Comparison of ENCODE assay signal across 2 cellular contexts in genomic region chr5:160452721-160453263, GRCh38.
TF ChIP-seq lines count a peak whose summit lies in the region.

No MANE protein-coding gene starts in this region.

TF ChIP-seq in HepG2, 621 proteins besides CTCF, POLR2A, EP300 and RAD21 (continues in another document):
- TF ChIP-seq MBD4 (IDR thresholded peaks at IDR 0.05; ENCODE audit: borderline replicate concordance, low read length) (no peak), SYNCRIP (IDR thresholded peaks at IDR 0.05; ENCODE audit: insufficient read depth, low read depth, low read length) (no peak), ZNF44 (CRISPR knock-in tag; IDR thresholded peaks at IDR 0.05) (no peak), NCOA5 (CRISPR knock-in tag; IDR thresholded peaks at IDR 0.05) (no peak), THAP11 (CRISPR knock-in tag; IDR thresholded peaks at IDR 0.05) (no peak), SETDB1 (CRISPR knock-in tag; IDR thresholded peaks at IDR 0.05; ENCODE audit: borderline replicate concordance) (no peak), REPIN1 (CRISPR knock-in tag; IDR thresholded peaks at IDR 0.05; ENCODE audit: borderline replicate concordance, low read depth) (no peak), ATF5 (CRISPR knock-in tag; IDR thresholded peaks at IDR 0.05; ENCODE audit: low read depth) (no peak), RARG (CRISPR knock-in tag; IDR thresholded peaks at IDR 0.05; ENCODE audit: low read depth) (no peak), STAT6 (CRISPR knock-in tag; IDR thresholded peaks at IDR 0.05; ENCODE audit: borderline replicate concordance) (no peak), GFI1 (CRISPR knock-in tag; IDR thresholded peaks at IDR 0.05; ENCODE audit: borderline replicate concordance) (no peak), PHF5A (CRISPR knock-in tag; IDR thresholded peaks at IDR 0.05; ENCODE audit: low read depth, unreplicated experiment) (no peak), PRPF4 (IDR thresholded peaks at IDR 0.05; ENCODE audit: low read depth, low read length, poor library complexity, severe bottlenecking) (no peak), ZNF296 (CRISPR knock-in tag; conservative IDR thresholded peaks at IDR 0.05) (no peak), ATF1 (CRISPR knock-in tag; IDR thresholded peaks at IDR 0.05) (no peak), AKAP8 (CRISPR knock-in tag; IDR thresholded peaks at IDR 0.05) (no peak)
- TF ChIP-seq, protein P1, sequence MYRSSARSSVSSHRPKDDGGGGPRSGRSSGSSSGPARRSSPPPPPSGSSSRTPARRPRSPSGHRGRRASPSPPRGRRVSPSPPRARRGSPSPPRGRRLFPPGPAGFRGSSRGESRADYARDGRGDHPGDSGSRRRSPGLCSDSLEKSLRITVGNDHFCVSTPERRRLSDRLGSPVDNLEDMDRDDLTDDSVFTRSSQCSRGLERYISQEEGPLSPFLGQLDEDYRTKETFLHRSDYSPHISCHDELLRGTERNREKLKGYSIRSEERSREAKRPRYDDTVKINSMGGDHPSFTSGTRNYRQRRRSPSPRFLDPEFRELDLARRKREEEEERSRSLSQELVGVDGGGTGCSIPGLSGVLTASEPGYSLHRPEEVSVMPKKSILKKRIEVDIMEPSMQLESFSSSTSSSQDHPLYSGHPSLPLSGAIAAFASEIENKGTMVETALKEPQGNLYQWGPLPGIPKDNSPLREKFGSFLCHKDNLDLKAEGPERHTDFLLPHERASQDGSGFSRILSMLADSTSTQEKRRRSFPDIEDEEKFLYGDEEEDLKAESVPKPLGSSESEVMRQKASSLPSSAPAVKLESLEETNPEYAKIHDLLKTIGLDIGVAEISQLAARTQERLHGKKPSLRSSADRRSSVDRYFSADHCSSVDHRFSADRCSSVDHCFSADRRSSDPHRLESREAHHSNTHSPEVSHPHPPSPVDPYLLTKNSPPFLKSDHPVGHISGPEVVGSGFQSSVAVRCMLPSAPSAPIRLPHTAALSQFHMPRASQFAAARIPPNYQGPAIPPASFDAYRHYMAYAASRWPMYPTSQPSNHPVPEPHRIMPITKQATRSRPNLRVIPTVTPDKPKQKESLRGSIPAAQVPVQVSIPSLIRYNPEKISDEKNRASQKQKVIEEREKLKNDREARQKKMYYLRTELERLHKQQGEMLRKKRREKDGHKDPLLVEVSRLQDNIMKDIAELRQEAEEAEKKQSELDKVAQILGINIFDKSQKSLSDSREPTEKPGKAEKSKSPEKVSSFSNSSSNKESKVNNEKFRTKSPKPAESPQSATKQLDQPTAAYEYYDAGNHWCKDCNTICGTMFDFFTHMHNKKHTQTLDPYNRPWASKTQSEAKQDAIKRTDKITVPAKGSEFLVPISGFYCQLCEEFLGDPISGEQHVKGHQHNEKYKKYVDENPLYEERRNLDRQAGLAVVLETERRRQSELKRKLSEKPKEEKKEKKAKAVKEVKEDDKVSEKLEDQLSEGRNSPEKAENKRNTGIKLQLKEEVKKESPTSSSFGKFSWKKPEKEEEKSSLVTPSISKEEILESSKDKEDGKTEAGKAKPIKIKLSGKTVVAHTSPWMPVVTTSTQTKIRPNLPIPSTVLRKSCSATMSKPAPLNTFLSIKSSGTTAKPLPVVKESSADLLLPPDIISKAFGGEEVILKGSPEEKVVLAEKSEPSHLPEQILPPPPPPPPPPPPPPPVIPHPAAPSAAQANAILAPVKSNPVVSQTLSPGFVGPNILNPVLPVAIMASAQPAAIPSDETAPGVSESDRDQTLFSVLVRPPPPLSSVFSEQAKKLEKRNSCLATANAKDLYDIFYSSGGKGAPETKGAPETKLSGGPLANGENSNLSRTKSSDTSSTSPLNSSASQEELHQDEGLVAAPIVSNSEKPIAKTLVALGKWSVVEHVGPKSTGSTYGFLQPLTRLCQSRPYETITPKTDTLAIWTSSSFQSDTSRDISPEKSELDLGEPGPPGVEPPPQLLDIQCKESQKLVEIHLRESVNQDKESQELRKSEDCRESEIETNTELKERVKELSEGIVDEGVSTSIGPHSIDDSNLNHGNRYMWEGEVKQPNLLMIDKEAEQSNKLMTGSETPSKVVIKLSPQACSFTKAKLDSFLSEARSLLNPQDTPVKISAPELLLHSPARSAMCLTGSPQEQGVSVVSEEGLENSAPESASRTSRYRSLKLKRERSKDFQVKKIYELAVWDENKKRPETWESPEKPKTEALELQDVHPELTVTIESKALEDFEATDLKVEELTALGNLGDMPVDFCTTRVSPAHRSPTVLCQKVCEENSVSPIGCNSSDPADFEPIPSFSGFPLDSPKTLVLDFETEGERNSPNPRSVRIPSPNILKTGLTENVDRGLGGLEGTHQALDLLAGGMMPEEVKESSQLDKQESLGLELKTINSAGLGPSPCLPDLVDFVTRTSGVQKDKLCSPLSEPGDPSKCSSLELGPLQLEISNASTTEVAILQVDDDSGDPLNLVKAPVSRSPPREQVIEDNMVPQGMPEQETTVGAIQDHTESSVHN (CRISPR knock-in tag; IDR thresholded peaks at IDR 0.05) = no peak

TF ChIP-seq in GM12878, 131 proteins besides CTCF, POLR2A, EP300 and RAD21:
- TF ChIP-seq TAF1 (IDR thresholded peaks at IDR 0.05; ENCODE audit: borderline replicate concordance, low read depth, low read length) (no peak), BHLHE40 (IDR thresholded peaks at IDR 0.05; ENCODE audit: borderline replicate concordance in 1 of 2, low read depth in 2 of 2, low read length in 1 of 2) (peak; percentile 44 to 50; a peak in 1 of 4 replicates), RBBP5 (conservative IDR thresholded peaks at IDR 0.05) (no peak), ZNF24 (IDR thresholded peaks at IDR 0.05) (no peak), ZNF384 (IDR thresholded peaks at IDR 0.05; ENCODE audit: borderline replicate concordance, low read depth, low read length) (peak; percentile 42; the same call in 1 of the 2 replicates), SMAD5 (IDR thresholded peaks at IDR 0.05; ENCODE audit: low read depth) (no peak), NR2F1 (conservative IDR thresholded peaks at IDR 0.05) (no peak)
- TF ChIP-seq, protein P2, sequence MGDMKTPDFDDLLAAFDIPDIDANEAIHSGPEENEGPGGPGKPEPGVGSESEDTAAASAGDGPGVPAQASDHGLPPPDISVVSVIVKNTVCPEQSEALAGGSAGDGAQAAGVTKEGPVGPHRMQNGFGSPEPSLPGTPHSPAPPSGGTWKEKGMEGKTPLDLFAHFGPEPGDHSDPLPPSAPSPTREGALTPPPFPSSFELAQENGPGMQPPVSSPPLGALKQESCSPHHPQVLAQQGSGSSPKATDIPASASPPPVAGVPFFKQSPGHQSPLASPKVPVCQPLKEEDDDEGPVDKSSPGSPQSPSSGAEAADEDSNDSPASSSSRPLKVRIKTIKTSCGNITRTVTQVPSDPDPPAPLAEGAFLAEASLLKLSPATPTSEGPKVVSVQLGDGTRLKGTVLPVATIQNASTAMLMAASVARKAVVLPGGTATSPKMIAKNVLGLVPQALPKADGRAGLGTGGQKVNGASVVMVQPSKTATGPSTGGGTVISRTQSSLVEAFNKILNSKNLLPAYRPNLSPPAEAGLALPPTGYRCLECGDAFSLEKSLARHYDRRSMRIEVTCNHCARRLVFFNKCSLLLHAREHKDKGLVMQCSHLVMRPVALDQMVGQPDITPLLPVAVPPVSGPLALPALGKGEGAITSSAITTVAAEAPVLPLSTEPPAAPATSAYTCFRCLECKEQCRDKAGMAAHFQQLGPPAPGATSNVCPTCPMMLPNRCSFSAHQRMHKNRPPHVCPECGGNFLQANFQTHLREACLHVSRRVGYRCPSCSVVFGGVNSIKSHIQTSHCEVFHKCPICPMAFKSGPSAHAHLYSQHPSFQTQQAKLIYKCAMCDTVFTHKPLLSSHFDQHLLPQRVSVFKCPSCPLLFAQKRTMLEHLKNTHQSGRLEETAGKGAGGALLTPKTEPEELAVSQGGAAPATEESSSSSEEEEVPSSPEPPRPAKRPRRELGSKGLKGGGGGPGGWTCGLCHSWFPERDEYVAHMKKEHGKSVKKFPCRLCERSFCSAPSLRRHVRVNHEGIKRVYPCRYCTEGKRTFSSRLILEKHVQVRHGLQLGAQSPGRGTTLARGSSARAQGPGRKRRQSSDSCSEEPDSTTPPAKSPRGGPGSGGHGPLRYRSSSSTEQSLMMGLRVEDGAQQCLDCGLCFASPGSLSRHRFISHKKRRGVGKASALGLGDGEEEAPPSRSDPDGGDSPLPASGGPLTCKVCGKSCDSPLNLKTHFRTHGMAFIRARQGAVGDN (IDR thresholded peaks at IDR 0.05) = peak; percentile 95
- TF ChIP-seq, protein P3, sequence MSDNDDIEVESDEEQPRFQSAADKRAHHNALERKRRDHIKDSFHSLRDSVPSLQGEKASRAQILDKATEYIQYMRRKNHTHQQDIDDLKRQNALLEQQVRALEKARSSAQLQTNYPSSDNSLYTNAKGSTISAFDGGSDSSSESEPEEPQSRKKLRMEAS (IDR thresholded peaks at IDR 0.05; ENCODE audit: low read depth, low read length) = peak; percentile 72
